In the genomic region with DNA sequence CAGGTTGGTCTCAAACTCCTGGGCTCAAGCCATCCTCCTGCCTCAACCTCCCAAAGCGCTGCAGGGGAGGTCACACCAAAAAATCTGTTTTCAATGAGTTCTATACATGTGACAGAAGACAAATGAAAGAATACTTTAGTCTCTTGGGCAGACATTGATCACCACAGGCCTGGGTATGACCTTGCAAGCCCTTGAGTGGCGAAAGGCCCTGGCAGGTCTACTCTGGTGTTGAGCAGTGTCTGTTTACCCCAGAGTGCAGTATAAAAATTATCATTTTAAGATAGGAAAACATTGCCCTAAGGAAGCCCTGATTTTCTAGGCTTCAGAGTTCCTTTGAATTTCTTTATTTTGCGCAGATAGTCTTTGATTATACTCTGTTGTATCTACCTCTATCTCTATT, we compare ENCODE assay signal across 14 cellular contexts.
DNase-seq lines count a peak whose midpoint lies in the region; ATAC-seq, FAIRE-seq and TF ChIP-seq lines count a peak whose summit lies in the region.
"Had no signal": no experiment of that assay in that cellular context is flagged by ENCODE, and none has a peak within 500 bp of the region (broad histone marks: within the 10 kb centered on the region; RNA-seq: fewer than 3 reads in every experiment).

No MANE protein-coding gene starts in this region.

- H3K4me3 ChIP-seq in liver (ENCODE audit: low read depth in 1 of 3, low read length in 3 of 3) (no peak overlapping the region), HepG2 (replicated peaks in 1 of 3; ENCODE audit: insufficient read depth in 1 of 3, low read depth in 2 of 3, low read length in 3 of 3) (no peak overlapping the region), psoas muscle (no peak overlapping the region), MM.1S (ENCODE audit: low read length) (no peak overlapping the region), SJCRH30 (no peak overlapping the region)
- H3K4me3 ChIP-seq: A549 had no signal

- H4K20me1 ChIP-seq in HepG2 (ENCODE audit: insufficient read depth, low read length), result no peaks in the 10 kb centered on the region
- H4K20me1 ChIP-seq in MM.1S (ENCODE audit: insufficient read depth, low read length), result no peaks in the 10 kb centered on the region

- POLR2A ChIA-PET in HepG2 (lab: Yijun Ruan, JAX), result no interaction called here

- no peak for FAIRE-seq in HepG2 (lab: Jason Lieb, UNC)
- FAIRE-seq: A549, HTR-8/SVneo had no signal

- BruUV-seq in HepG2 (replicated peaks; lab: Mats Ljungman, UMichigan), result no TSS peak

- DNase-seq in HepG2 (ENCODE audit: low spot score), result no peak
- DNase-seq in UCSD-AML1 (lab: John Stamatoyannopoulos, UW; ENCODE audit: unreplicated experiment), result peak; percentile 6
- no peak for DNase-seq in psoas muscle
- DNase-seq in MM.1S, result no peak
- DNase-seq in SJCRH30, result no peak
- DNase-seq: Caco-2; CD8-positive, alpha-beta memory T cell; DND-41; GDM1; GOT3; H9 had no signal

- H3K9me3 ChIP-seq in liver (ENCODE audit: control insufficient read depth in 4 of 4, low read length in 3 of 4) (peaks cover 0 to 2% (median 0%) of the 10 kb centered on the region in 4 donors), HepG2 (ENCODE audit: low read length) (no peaks in the 10 kb centered on the region), psoas muscle (peaks cover 6% of the 10 kb centered on the region), MM.1S (replicated peaks; ENCODE audit: insufficient read depth, low read length) (no peaks in the 10 kb centered on the region), SJCRH30 (replicated peaks) (no peaks in the 10 kb centered on the region)
- H3K9me3 ChIP-seq: Caco-2 had no signal

- TF ChIP-seq RAD21 in liver (IDR thresholded peaks at IDR 0.05) (no peak), HepG2 (CRISPR knock-in tag; IDR thresholded peaks at IDR 0.05) (no peak)

- H3K27me3 ChIP-seq in liver (ENCODE audit: control insufficient read depth in 4 of 4, insufficient read depth in 4 of 4, low read length in 3 of 4) (no peaks in the 10 kb centered on the region), HepG2 (ENCODE audit: control insufficient read depth in 1 of 2, insufficient read depth in 2 of 2, low read length in 2 of 2) (no peaks in the 10 kb centered on the region), psoas muscle (ENCODE audit: insufficient read depth in 3 of 3, low read length in 2 of 3) (no peaks in the 10 kb centered on the region), MM.1S (replicated peaks; ENCODE audit: insufficient read depth, low read length) (no peaks in the 10 kb centered on the region), SJCRH30 (no peaks in the 10 kb centered on the region)

- 73% methylated on average over 3 of the region's 3 CpGs for WGBS in liver
- 58% methylated on average over 3 of the region's 3 CpGs for WGBS in HepG2 (ENCODE audit: low lambda C conversion rate)
- 75 to 89% (median 77%) methylated on average over 3 of the region's 3 CpGs for WGBS in psoas muscle, 3 donors

- H2AFZ ChIP-seq in HepG2 (ENCODE audit: low read length), result no peak overlapping the region
- no peak overlapping the region for H2AFZ ChIP-seq in MM.1S (ENCODE audit: low read length)

- no peaks in the 10 kb centered on the region for H3F3A ChIP-seq in MM.1S (ENCODE audit: insufficient read depth, low read length)

- no peak for TF ChIP-seq POLR2A in HepG2 (IDR thresholded peaks at IDR 0.05; ENCODE audit: insufficient read depth in 1 of 2, low read depth in 2 of 2, low read length in 2 of 2)

- in situ Hi-C loops in HepG2 (cut with HindIII; ENCODE audit: extremely low pct_ligation_motif_present, low pct_unique_long_range_greater_than_20kb), result no loop called here

- H3K36me3 ChIP-seq in liver (ENCODE audit: control insufficient read depth in 4 of 4, insufficient read depth in 3 of 4, low read depth in 1 of 4, low read length in 3 of 4) (no peaks in the 10 kb centered on the region), HepG2 (replicated peaks in 1 of 2; ENCODE audit: control insufficient read depth in 1 of 2, insufficient read depth in 2 of 2, low read length in 2 of 2) (no peaks in the 10 kb centered on the region), psoas muscle (ENCODE audit: insufficient read depth in 1 of 2, low read depth in 1 of 2) (no peaks in the 10 kb centered on the region), MM.1S (replicated peaks; ENCODE audit: insufficient read depth, low read length) (no peaks in the 10 kb centered on the region), SJCRH30 (no peaks in the 10 kb centered on the region)

- no peak for ATAC-seq in HepG2
- ATAC-seq in psoas muscle, result peak in 3 of 4 donors; percentile 43 to 65 (median 52)
- ATAC-seq: A549 had no signal

- TF ChIP-seq CTCF in liver (IDR thresholded peaks at IDR 0.05; ENCODE audit: low read depth, low read length, missing input control) (no peak), HepG2 (CRISPR knock-in tag; IDR thresholded peaks at IDR 0.05) (no peak), psoas muscle (IDR thresholded peaks at IDR 0.05) (no peak), MM.1S (IDR thresholded peaks at IDR 0.05; ENCODE audit: low read length) (no peak)

- H3K9me2 ChIP-seq in MM.1S (replicated peaks; ENCODE audit: insufficient read depth, low read length), result no peaks in the 10 kb centered on the region

- H3K4me1 ChIP-seq in liver (ENCODE audit: control insufficient read depth in 4 of 4, insufficient read depth in 4 of 4, low read length in 3 of 4) (peaks cover 4 to 19% (median 16%) of the 10 kb centered on the region in 4 donors), HepG2 (ENCODE audit: insufficient read depth, low read length) (no peaks in the 10 kb centered on the region), psoas muscle (peaks cover 9% of the 10 kb centered on the region), MM.1S (ENCODE audit: low read length) (no peaks in the 10 kb centered on the region), SJCRH30 (no peaks in the 10 kb centered on the region)
- H3K4me1 ChIP-seq: A549, Caco-2 had no signal

- intact Hi-C loops in HepG2 (cut with micrococcal nuclease; ENCODE audit: unreplicated experiment) (no loop called here), psoas muscle (cut with DNase I) (loop anchor here in 1 of 2 donors (5.0 kb wide), 1 partner anchor 61 kb away; a partner anchor contains a TSS)

- TF ChIP-seq EP300 in HepG2 (IDR thresholded peaks at IDR 0.05; ENCODE audit: low read depth in 2 of 2, low read length in 2 of 2) (no peak), HepG2 (CRISPR knock-in tag; IDR thresholded peaks at IDR 0.05; ENCODE audit: borderline replicate concordance) (no peak)

- peak overlapping the region; percentile 8 to 47 for H3K27ac ChIP-seq in liver (ENCODE audit: low read depth in 1 of 2, low read length in 2 of 2)
- H3K27ac ChIP-seq in HepG2 (ENCODE audit: extremely low read length, insufficient read depth, low read length), result no peak overlapping the region
- H3K27ac ChIP-seq in psoas muscle, result peak overlapping the region; percentile 68
- no peak overlapping the region for H3K27ac ChIP-seq in MM.1S (ENCODE audit: low read length)
- no peak overlapping the region for H3K27ac ChIP-seq in SJCRH30
- H3K27ac ChIP-seq: A549 had no signal

- H3K79me2 ChIP-seq in HepG2 (ENCODE audit: insufficient read depth, low read length), result no peaks in the 10 kb centered on the region
- no peaks in the 10 kb centered on the region for H3K79me2 ChIP-seq in MM.1S (ENCODE audit: low read length)

- H3K9ac ChIP-seq in liver (ENCODE audit: low read depth in 1 of 2, low read length in 2 of 2), result no peak overlapping the region
- no peak overlapping the region for H3K9ac ChIP-seq in HepG2 (ENCODE audit: insufficient read depth, low read depth, low read length)
- no peak overlapping the region for H3K9ac ChIP-seq in MM.1S (ENCODE audit: low read length)

- CTCF ChIA-PET in HepG2 (lab: Yijun Ruan, JAX; ENCODE audit: low intra/inter-chr PET ratio, low total read pairs), result no interaction called here

- no peak overlapping the region for H3K4me2 ChIP-seq in HepG2 (ENCODE audit: low read depth, low read length)
- H3K4me2 ChIP-seq in MM.1S (ENCODE audit: low read depth, low read length), result no peak overlapping the region
- H3K4me2 ChIP-seq: A549 had no signal

TF ChIP-seq in liver, 16 proteins besides CTCF, POLR2A, EP300 and RAD21 (continues in another document):
- peak; percentile 37 to 44 for TF ChIP-seq RXRA (IDR thresholded peaks at IDR 0.05)
- peak; percentile 34 for TF ChIP-seq YY1 (IDR thresholded peaks at IDR 0.05)
- no peak for TF ChIP-seq NR2F2 (IDR thresholded peaks at IDR 0.05)
- TF ChIP-seq EGR1 (IDR thresholded peaks at IDR 0.05; ENCODE audit: low read depth in 2 of 2), result no peak

TF ChIP-seq in HepG2, 621 proteins besides CTCF, POLR2A, EP300 and RAD21:
- TF ChIP-seq NFRKB (IDR thresholded peaks at IDR 0.05) (no peak), MAFK (conservative IDR thresholded peaks at IDR 0.05 in 1 of 2, IDR thresholded peaks at IDR 0.05 in 1 of 2; ENCODE audit: low read length in 2 of 2) (no peak), MAF1 (CRISPR knock-in tag; IDR thresholded peaks at IDR 0.05; ENCODE audit: borderline replicate concordance) (no peak), ZNF333 (CRISPR knock-in tag; IDR thresholded peaks at IDR 0.05; ENCODE audit: borderline replicate concordance) (no peak), CC2D1A (CRISPR knock-in tag; IDR thresholded peaks at IDR 0.05) (no peak), ZNF678 (CRISPR knock-in tag; IDR thresholded peaks at IDR 0.05) (no peak), TCF7 (IDR thresholded peaks at IDR 0.05; ENCODE audit: low read depth) (no peak), ATF7 (IDR thresholded peaks at IDR 0.05) (no peak), ATF7 (CRISPR knock-in tag; IDR thresholded peaks at IDR 0.05) (no peak), CBFB (CRISPR knock-in tag; IDR thresholded peaks at IDR 0.05) (no peak)
- TF ChIP-seq, protein P1, sequence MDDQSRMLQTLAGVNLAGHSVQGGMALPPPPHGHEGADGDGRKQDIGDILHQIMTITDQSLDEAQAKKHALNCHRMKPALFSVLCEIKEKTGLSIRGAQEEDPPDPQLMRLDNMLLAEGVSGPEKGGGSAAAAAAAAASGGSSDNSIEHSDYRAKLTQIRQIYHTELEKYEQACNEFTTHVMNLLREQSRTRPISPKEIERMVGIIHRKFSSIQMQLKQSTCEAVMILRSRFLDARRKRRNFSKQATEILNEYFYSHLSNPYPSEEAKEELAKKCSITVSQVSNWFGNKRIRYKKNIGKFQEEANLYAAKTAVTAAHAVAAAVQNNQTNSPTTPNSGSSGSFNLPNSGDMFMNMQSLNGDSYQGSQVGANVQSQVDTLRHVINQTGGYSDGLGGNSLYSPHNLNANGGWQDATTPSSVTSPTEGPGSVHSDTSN (CRISPR knock-in tag; IDR thresholded peaks at IDR 0.05; ENCODE audit: borderline replicate concordance), result no peak

Comparison
In these comparisons a context has a peak if more than half of its experiments do, and no peak if none do; other contexts are left out.
1. H3K27ac ChIP-seq: peak in liver (2 of 2) and psoas muscle (single experiment); none in HepG2 (single experiment), MM.1S (single experiment) and SJCRH30 (single experiment).